Comparison of ENCODE assay signal across 8 cellular contexts in the genomic region with DNA sequence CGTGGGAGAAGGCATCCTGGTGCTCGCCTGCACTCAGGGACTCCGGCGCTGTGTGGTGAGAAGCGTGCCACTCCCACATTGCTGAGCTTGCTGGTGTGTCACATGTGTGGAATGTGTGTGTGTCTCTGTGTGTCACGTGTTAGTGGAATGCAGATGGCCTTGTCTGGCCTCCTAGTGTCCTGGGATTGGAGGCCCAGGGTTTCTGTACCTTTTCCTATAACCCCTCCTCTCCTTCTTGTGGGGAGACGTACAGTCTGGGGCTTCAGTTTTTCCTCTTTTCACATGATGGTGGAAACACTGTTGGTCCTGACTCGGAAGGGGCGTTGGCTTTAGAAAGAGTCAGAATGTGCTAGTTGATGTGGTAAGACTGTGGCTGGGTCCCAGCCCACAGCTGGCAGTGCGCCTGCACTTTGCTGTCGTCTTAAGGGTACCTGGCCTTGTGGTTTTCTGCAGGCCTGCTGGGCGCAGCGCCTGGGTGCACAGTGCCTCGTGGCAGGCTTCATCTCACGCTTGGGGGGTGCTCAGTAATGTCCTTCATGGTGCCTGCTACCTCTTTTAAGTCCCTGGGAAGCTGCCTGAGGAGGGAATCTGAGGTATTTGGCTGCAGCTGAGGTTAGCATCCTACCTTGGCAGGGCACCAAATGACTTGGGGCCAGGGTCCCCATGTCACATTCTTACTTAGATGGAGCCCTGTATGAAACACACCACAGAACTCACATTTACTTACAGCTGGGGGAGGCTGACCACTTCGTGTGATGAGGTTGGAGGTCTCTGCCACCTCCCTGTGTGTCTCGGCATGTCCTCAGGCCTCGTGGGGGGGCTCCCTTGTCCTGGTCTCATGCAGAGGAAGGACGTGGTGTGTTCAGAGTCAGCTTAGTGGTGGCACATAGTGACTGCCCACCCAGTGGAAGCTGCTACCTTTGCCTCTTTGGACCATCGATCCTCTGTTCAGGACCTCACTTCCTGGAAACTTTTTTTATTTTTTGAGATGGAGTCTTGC.
DNase-seq lines count a peak whose midpoint lies in the region; ATAC-seq and TF ChIP-seq lines count a peak whose summit lies in the region.

No MANE protein-coding gene starts in this region.

- no peak overlapping the region for H2AFZ ChIP-seq in smooth muscle cell (ENCODE audit: low read depth)

- intact Hi-C loops in heart left ventricle (cut with DNase I), result loop anchor here in 6 of 10 donors (5.0 to 10.0 kb wide), 7 partner anchors 55 to 155 kb away; a partner anchor contains a TSS

- peaks cover 56% of the 10 kb centered on the region for H3K36me3 Mint-ChIP-seq in CD4-positive, CD25-positive, alpha-beta regulatory T cell

- H3K79me2 ChIP-seq in smooth muscle cell (ENCODE audit: low read depth), result peaks cover 17% of the 10 kb centered on the region

- 39 to 52% (median 44%) methylated on average over 7 to 20 of the region's 20 CpGs for WGBS in heart left ventricle, 4 donors
- WGBS in smooth muscle cell (ENCODE audit: low lambda C conversion rate), result 43% methylated on average over 20 of the region's 20 CpGs

- peaks cover 62% of the 10 kb centered on the region for H3K36me3 ChIP-seq in CD4-positive, CD25-positive, alpha-beta regulatory T cell (ENCODE audit: control insufficient read depth, insufficient read depth, low read length)
- H3K36me3 ChIP-seq in heart left ventricle, result peaks cover 8 to 99% (median 88%) of the 10 kb centered on the region in 9 donors
- peaks cover 8% of the 10 kb centered on the region for H3K36me3 ChIP-seq in smooth muscle cell (ENCODE audit: low read depth)

- peaks cover 81% of the 10 kb centered on the region for H3K4me1 ChIP-seq in CD4-positive, CD25-positive, alpha-beta regulatory T cell (ENCODE audit: control insufficient read depth, insufficient read depth, low read length, poor library complexity, severe bottlenecking)
- H3K4me1 ChIP-seq in heart left ventricle, result peaks cover 0 to 73% (median 24%) of the 10 kb centered on the region in 12 donors
- H3K4me1 ChIP-seq in smooth muscle cell (ENCODE audit: low read depth), result no peaks in the 10 kb centered on the region

- peak overlapping the region; percentile 88 to 98 (median 97) for H3K27ac Mint-ChIP-seq in CD4-positive, CD25-positive, alpha-beta regulatory T cell

- no peak for TF ChIP-seq CTCF in heart left ventricle (IDR thresholded peaks at IDR 0.05)
- TF ChIP-seq CTCF in smooth muscle cell (IDR thresholded peaks at IDR 0.05; ENCODE audit: borderline replicate concordance, insufficient read depth, poor library complexity, severe bottlenecking), result no peak

- no peaks in the 10 kb centered on the region for H3K9me3 ChIP-seq in CD4-positive, CD25-positive, alpha-beta regulatory T cell (ENCODE audit: control insufficient read depth in 2 of 2, low read length in 2 of 2)
- H3K9me3 ChIP-seq in heart left ventricle, result no peaks in the 10 kb centered on the region
- no peaks in the 10 kb centered on the region for H3K9me3 ChIP-seq in smooth muscle cell (replicated peaks; ENCODE audit: low read depth)

- no peak for TF ChIP-seq POLR2A in heart left ventricle (IDR thresholded peaks at IDR 0.05)

- peak overlapping the region; percentile 29 for H3K4me2 ChIP-seq in smooth muscle cell

- H3K4me3 ChIP-seq in CD4-positive, CD25-positive, alpha-beta regulatory T cell (ENCODE audit: low read depth, low read length), result peak overlapping the region; percentile 54
- H3K4me3 ChIP-seq in heart left ventricle (no peak overlapping the region), smooth muscle cell (no peak overlapping the region)

- H3K9me3 Mint-ChIP-seq in CD4-positive, CD25-positive, alpha-beta regulatory T cell, result no peaks in the 10 kb centered on the region

- H3K4me3 Mint-ChIP-seq in CD4-positive, CD25-positive, alpha-beta regulatory T cell, result peak overlapping the region; percentile 82 to 88 (median 86)

- H3K27ac ChIP-seq in CD4-positive, CD25-positive, alpha-beta regulatory T cell (ENCODE audit: insufficient read depth, low read length, poor library complexity, severe bottlenecking), result peak overlapping the region; percentile 79
- H3K27ac ChIP-seq in heart left ventricle, result peak overlapping the region in 9 of 12 donors; percentile 7 to 74 (median 38)
- peak overlapping the region; percentile 87 for H3K27ac ChIP-seq in smooth muscle cell (ENCODE audit: low read depth)

- peak; percentile 85 to 86 for ATAC-seq in CD4-positive, CD25-positive, alpha-beta regulatory T cell (ENCODE audit: low read depth in 2 of 2)
- ATAC-seq in heart left ventricle (peak; percentile 75 to 87 (median 83)), HG02885 (IDR thresholded peaks at IDR 0.05; ENCODE audit: poor library complexity, unreplicated experiment) (no peak)

- H3K27me3 Mint-ChIP-seq in CD4-positive, CD25-positive, alpha-beta regulatory T cell, result no peaks in the 10 kb centered on the region

- H3F3A ChIP-seq in smooth muscle cell (ENCODE audit: low read depth), result peaks cover 24% of the 10 kb centered on the region

- peaks cover 15 to 97% (median 52%) of the 10 kb centered on the region in 4 donors for H3K4me1 Mint-ChIP-seq in CD4-positive, CD25-positive, alpha-beta regulatory T cell

- no peaks in the 10 kb centered on the region for H3K27me3 ChIP-seq in CD4-positive, CD25-positive, alpha-beta regulatory T cell (ENCODE audit: control insufficient read depth, insufficient read depth, low read length)
- no peaks in the 10 kb centered on the region for H3K27me3 ChIP-seq in heart left ventricle
- no peaks in the 10 kb centered on the region for H3K27me3 ChIP-seq in smooth muscle cell (ENCODE audit: low read depth)

- H3K9ac ChIP-seq in smooth muscle cell (ENCODE audit: low read depth), result peak overlapping the region; percentile 55

- H4K20me1 ChIP-seq in smooth muscle cell (ENCODE audit: low read depth), result peaks cover 99% of the 10 kb centered on the region

- DNase-seq in CD4-positive, CD25-positive, alpha-beta regulatory T cell, result peak; percentile 72 to 97 (median 90)
- DNase-seq in NCI-H226, result peak; percentile 84
- DNase-seq in activated effector memory CD4-positive, alpha-beta T cell treated with anti-CD3 and anti-CD28 coated beads, Interleukin-2, amount 50 U/mL, for 16 hours, result peak; percentile 89
- peak in 4 of 5 donors; percentile 35 to 82 (median 73) for DNase-seq in heart left ventricle
- peak; percentile 18 for DNase-seq in smooth muscle cell (lab: John Stamatoyannopoulos, UW; ENCODE audit: unreplicated experiment)
- no peak for DNase-seq in NCI-H2196 (lab: John Stamatoyannopoulos, UW; ENCODE audit: unreplicated experiment)
- no peak for DNase-seq in mesenteric fat pad (ENCODE audit: low spot score)

Comparison
In these comparisons a context has a peak if more than half of its experiments do, and no peak if none do; other contexts are left out.
1. DNase-seq: peak in CD4-positive, CD25-positive, alpha-beta regulatory T cell (3 of 3), NCI-H226 (single experiment), activated effector memory CD4-positive, alpha-beta T cell treated with anti-CD3 and anti-CD28 coated beads, Interleukin-2, amount 50 U/mL, for 16 hours (single experiment), heart left ventricle (4 of 5) and smooth muscle cell (single experiment); none in NCI-H2196 (single experiment) and mesenteric fat pad (single experiment).
2. Peak in every context shown above with its lines, with median percentiles within 50 percentile points of each other: H3K27ac ChIP-seq.